12 cellular contexts compared by ENCODE assay signal in the genomic region with DNA sequence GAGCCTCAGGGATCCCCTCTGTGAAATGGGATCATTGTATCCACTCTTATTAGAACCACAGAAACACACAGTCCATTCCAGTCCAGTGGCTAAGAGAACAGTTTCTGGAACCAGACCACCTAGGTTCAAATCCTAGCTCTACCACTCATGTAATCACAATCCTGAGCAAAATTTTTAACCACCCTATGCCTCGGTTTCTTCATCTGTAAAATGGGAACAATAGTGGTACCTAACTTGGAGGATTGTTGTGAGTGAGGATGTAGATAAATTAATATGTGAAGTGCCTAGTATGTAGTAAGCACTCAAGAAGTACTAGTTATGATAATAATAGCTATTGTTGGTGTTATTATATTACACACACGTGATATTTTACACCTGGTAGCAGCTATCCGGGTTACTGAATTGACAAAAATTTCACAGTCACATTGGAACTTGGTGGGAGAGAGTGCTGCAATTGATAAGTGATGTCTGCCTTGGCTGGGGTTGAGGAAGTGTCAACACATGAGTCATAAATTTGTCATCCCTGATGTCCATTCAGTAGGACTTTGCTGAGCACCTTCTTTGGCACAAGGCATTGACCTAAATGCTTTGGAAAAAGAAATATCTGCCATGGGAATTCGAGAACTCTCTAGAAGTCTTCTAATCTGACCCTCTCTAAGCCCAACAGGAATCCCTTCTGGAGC.
DNase-seq lines count a peak whose midpoint lies in the region; ATAC-seq and TF ChIP-seq lines count a peak whose summit lies in the region.
"Had no signal": no experiment of that assay in that cellular context is flagged by ENCODE, and none has a peak within 500 bp of the region (broad histone marks: within the 10 kb centered on the region; RNA-seq: fewer than 3 reads in every experiment).

No MANE protein-coding gene starts in this region.

- H3K9ac ChIP-seq in smooth muscle cell (ENCODE audit: low read depth): no peak overlapping the region

- H4K20me1 ChIP-seq in smooth muscle cell (ENCODE audit: low read depth): no peaks in the 10 kb centered on the region

- no peaks in the 10 kb centered on the region for H3K9me3 ChIP-seq in SJSA1 (replicated peaks)
- H3K9me3 ChIP-seq in smooth muscle cell (replicated peaks; ENCODE audit: low read depth): no peaks in the 10 kb centered on the region
- H3K9me3 ChIP-seq: sigmoid colon had no signal

- no peaks in the 10 kb centered on the region for H3K79me2 ChIP-seq in smooth muscle cell (ENCODE audit: low read depth)

- H3K4me3 ChIP-seq in SJSA1 (no peak overlapping the region), fibroblast of mammary gland (ENCODE audit: control insufficient read depth, low read depth, low read length) (no peak overlapping the region), smooth muscle cell (no peak overlapping the region)
- H3K4me3 ChIP-seq: GM12878, sigmoid colon had no signal

- H3K4me2 ChIP-seq in smooth muscle cell: no peak overlapping the region

- H3K27me3 ChIP-seq in SJSA1 (replicated peaks): no peaks in the 10 kb centered on the region
- H3K27me3 ChIP-seq in smooth muscle cell (ENCODE audit: low read depth): no peaks in the 10 kb centered on the region
- H3K27me3 ChIP-seq: sigmoid colon had no signal

- no peak for ATAC-seq in GM18909 (IDR thresholded peaks at IDR 0.05; ENCODE audit: poor library complexity, unreplicated experiment)
- ATAC-seq: GM12878 had no signal

- H3F3A ChIP-seq in smooth muscle cell (ENCODE audit: low read depth): peaks cover 14% of the 10 kb centered on the region

- 82% methylated on average over 4 of the region's 4 CpGs for WGBS in smooth muscle cell (ENCODE audit: low lambda C conversion rate)

- H3K36me3 ChIP-seq in SJSA1 (no peaks in the 10 kb centered on the region), smooth muscle cell (ENCODE audit: low read depth) (no peaks in the 10 kb centered on the region)
- H3K36me3 ChIP-seq: sigmoid colon had no signal

- peak; percentile 6 for DNase-seq in NOMO-1 treated with DMSO at 0.1 percent for 48 hours (lab: John Stamatoyannopoulos, UW; ENCODE audit: unreplicated experiment)
- no peak for DNase-seq in NOMO-1 treated with dmso at 0.1 percent for 144 hours (lab: John Stamatoyannopoulos, UW; ENCODE audit: unreplicated experiment)
- no peak for DNase-seq in SJSA1 (ENCODE audit: low read depth in 1 of 2, low spot score in 2 of 2)
- DNase-seq in fibroblast of mammary gland (ENCODE audit: low read depth): peak; percentile 84
- no peak for DNase-seq in smooth muscle cell (lab: John Stamatoyannopoulos, UW; ENCODE audit: unreplicated experiment)
- DNase-seq in stimulated activated naive CD4-positive, alpha-beta T cell treated with Interleukin-2 at 50 U/mL for 16 hours (lab: John Stamatoyannopoulos, UW): no peak
- DNase-seq in stimulated activated CD8-positive, alpha-beta memory T cell treated with anti-CD3 and anti-CD28 coated beads, Interleukin-4, amount 100 ng/mL, for 48 hours: no peak
- DNase-seq: kidney, NCI-H2081 treated with DMSO at 0.1 percent for 48 hours, sigmoid colon had no signal

- H2AFZ ChIP-seq in smooth muscle cell (ENCODE audit: low read depth): no peak overlapping the region

- TF ChIP-seq CTCF in fibroblast of mammary gland (conservative IDR thresholded peaks at IDR 0.05; ENCODE audit: control insufficient read depth, insufficient read depth, low read depth, low read length) (no peak), smooth muscle cell (IDR thresholded peaks at IDR 0.05; ENCODE audit: borderline replicate concordance, insufficient read depth, poor library complexity, severe bottlenecking) (no peak)

- H3K4me1 ChIP-seq in SJSA1 (replicated peaks): peaks cover 74% of the 10 kb centered on the region
- peaks cover 5% of the 10 kb centered on the region for H3K4me1 ChIP-seq in smooth muscle cell (ENCODE audit: low read depth)

- peak overlapping the region; percentile 53 for H3K27ac ChIP-seq in SJSA1
- H3K27ac ChIP-seq in smooth muscle cell (ENCODE audit: low read depth): peak overlapping the region; percentile 52
- H3K27ac ChIP-seq: sigmoid colon had no signal

Comparison
In these comparisons a context has a peak if more than half of its experiments do, and no peak if none do; other contexts are left out.
1. DNase-seq: peak in NOMO-1 treated with DMSO at 0.1 percent for 48 hours (single experiment) and fibroblast of mammary gland (single experiment); none in NOMO-1 treated with dmso at 0.1 percent for 144 hours (single experiment), SJSA1 (0 of 2), smooth muscle cell (single experiment), stimulated activated naive CD4-positive, alpha-beta T cell treated with Interleukin-2 at 50 U/mL for 16 hours (single experiment) and stimulated activated CD8-positive, alpha-beta memory T cell treated with anti-CD3 and anti-CD28 coated beads, Interleukin-4, amount 100 ng/mL, for 48 hours (single experiment).